1 cellular context compared by ENCODE assay signal in genomic region chr3:58429657-58430056, GRCh38.
TF ChIP-seq lines count a peak whose summit lies in the region.

No MANE protein-coding gene starts in this region.

TF ChIP-seq in IMR-90, 13 proteins besides CTCF, POLR2A, EP300 and RAD21:
- TF ChIP-seq USF2 (IDR thresholded peaks at IDR 0.05; ENCODE audit: low read depth, low read length) (no peak), FOS (IDR thresholded peaks at IDR 0.05; ENCODE audit: low read depth, low read length) (no peak), MAFK (IDR thresholded peaks at IDR 0.05; ENCODE audit: low read depth, low read length) (no peak), CHD1 (IDR thresholded peaks at IDR 0.05; ENCODE audit: low read depth, low read length) (no peak), CEBPB (IDR thresholded peaks at IDR 0.05; ENCODE audit: low read depth, low read length) (no peak), BHLHE40 (IDR thresholded peaks at IDR 0.05; ENCODE audit: low read depth, low read length) (no peak), RFX5 (IDR thresholded peaks at IDR 0.05; ENCODE audit: low read depth, low read length) (no peak), RCOR1 (IDR thresholded peaks at IDR 0.05; ENCODE audit: insufficient replicate concordance, low read length) (no peak), NFE2L2 (IDR thresholded peaks at IDR 0.05; ENCODE audit: low read depth, low read length) (no peak), MAZ (IDR thresholded peaks at IDR 0.05; ENCODE audit: borderline replicate concordance, low read depth, low read length) (no peak)
- TF ChIP-seq, protein P1, sequence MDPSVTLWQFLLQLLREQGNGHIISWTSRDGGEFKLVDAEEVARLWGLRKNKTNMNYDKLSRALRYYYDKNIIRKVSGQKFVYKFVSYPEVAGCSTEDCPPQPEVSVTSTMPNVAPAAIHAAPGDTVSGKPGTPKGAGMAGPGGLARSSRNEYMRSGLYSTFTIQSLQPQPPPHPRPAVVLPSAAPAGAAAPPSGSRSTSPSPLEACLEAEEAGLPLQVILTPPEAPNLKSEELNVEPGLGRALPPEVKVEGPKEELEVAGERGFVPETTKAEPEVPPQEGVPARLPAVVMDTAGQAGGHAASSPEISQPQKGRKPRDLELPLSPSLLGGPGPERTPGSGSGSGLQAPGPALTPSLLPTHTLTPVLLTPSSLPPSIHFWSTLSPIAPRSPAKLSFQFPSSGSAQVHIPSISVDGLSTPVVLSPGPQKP (IDR thresholded peaks at IDR 0.05; ENCODE audit: borderline replicate concordance, low read depth, low read length) = no peak
TF ChIP-seq in IMR-90: peak in this region for 0.
